ENCODE assay signal across 8 cellular contexts in genomic region chr1:41639332-41639936, GRCh38.
A peak's percentile ranks its signal among the peaks of the same experiment; 100 is the strongest.
DNase-seq lines count a peak whose midpoint lies in the region; ATAC-seq and TF ChIP-seq lines count a peak whose summit lies in the region.

No MANE protein-coding gene starts in this region.

- H3K9me3 ChIP-seq in lower lobe of right lung (no peaks in the 10 kb centered on the region), Karpas-422 (ENCODE audit: low read length) (no peaks in the 10 kb centered on the region)

- no peak overlapping the region for H3K4me2 ChIP-seq in Karpas-422 (ENCODE audit: low read depth, low read length, poor library complexity, severe bottlenecking)

- peak; percentile 38 to 41 for ATAC-seq in lower lobe of right lung
- ATAC-seq in HG02884 (IDR thresholded peaks at IDR 0.05; ENCODE audit: unreplicated experiment), result no peak

- no peaks in the 10 kb centered on the region for H3K79me2 ChIP-seq in Karpas-422 (ENCODE audit: low read length)

- H3K4me3 ChIP-seq in lower lobe of right lung, result no peak overlapping the region
- no peak overlapping the region for H3K4me3 ChIP-seq in Karpas-422 (ENCODE audit: low read length)

- no peaks in the 10 kb centered on the region for H3K27me3 ChIP-seq in lower lobe of right lung (ENCODE audit: low read depth)
- H3K27me3 ChIP-seq in Karpas-422 (ENCODE audit: low read length), result no peaks in the 10 kb centered on the region

- H3K9ac ChIP-seq in Karpas-422 (ENCODE audit: low read length), result no peak overlapping the region

- H4K20me1 ChIP-seq in Karpas-422 (ENCODE audit: insufficient read depth, low read depth, low read length), result 0 out of 2 replicates have a peak, but pooled peaks cover 3% of the 10 kb centered on the region

- intact Hi-C loops in lower lobe of right lung (cut with DNase I), result no loop called here

- H3K36me3 ChIP-seq in lower lobe of right lung (no peaks in the 10 kb centered on the region), Karpas-422 (ENCODE audit: insufficient read depth, low read length) (no peaks in the 10 kb centered on the region)

- peak; percentile 52 for DNase-seq in stimulated activated naive CD4-positive, alpha-beta T cell treated with Interleukin-2 at 50 U/mL for 16 hours (lab: John Stamatoyannopoulos, UW)
- DNase-seq in stimulated activated naive CD4-positive, alpha-beta T cell (lab: John Stamatoyannopoulos, UW), result no peak
- DNase-seq in activated T-helper 9 cell treated with anti-CD3 and anti-CD28 coated beads, Interleukin-2, amount 50 U/mL, for 16 hours (ENCODE audit: low read depth), result peak; percentile 24
- no peak for DNase-seq in lower lobe of right lung
- no peak for DNase-seq in Karpas-422
- DNase-seq in NOMO-1 treated with DMSO at 0.1 percent for 48 hours (lab: John Stamatoyannopoulos, UW; ENCODE audit: unreplicated experiment), result no peak
- DNase-seq in amniotic stem cell (lab: John Stamatoyannopoulos, UW), result no peak

- no peak for TF ChIP-seq CTCF in lower lobe of right lung (IDR thresholded peaks at IDR 0.05)

- H3K9me2 ChIP-seq in Karpas-422 (replicated peaks; ENCODE audit: insufficient read depth, low read length), result no peaks in the 10 kb centered on the region

- H3K27ac ChIP-seq in lower lobe of right lung (no peak overlapping the region), Karpas-422 (ENCODE audit: low read length) (no peak overlapping the region)

- H3K4me1 ChIP-seq in lower lobe of right lung (no peaks in the 10 kb centered on the region), Karpas-422 (ENCODE audit: low read length) (peaks cover 18% of the 10 kb centered on the region)

- H2AFZ ChIP-seq in Karpas-422 (ENCODE audit: low read length), result no peak overlapping the region

Comparison
In these comparisons a context has a peak if more than half of its experiments do, and no peak if none do; other contexts are left out.
1. DNase-seq: peak in stimulated activated naive CD4-positive, alpha-beta T cell treated with Interleukin-2 at 50 U/mL for 16 hours (single experiment) and activated T-helper 9 cell treated with anti-CD3 and anti-CD28 coated beads, Interleukin-2, amount 50 U/mL, for 16 hours (single experiment); none in stimulated activated naive CD4-positive, alpha-beta T cell (0 of 6), lower lobe of right lung (single experiment), Karpas-422 (single experiment), NOMO-1 treated with DMSO at 0.1 percent for 48 hours (single experiment) and amniotic stem cell (single experiment).